ENCODE assay signal across 1 cellular context in genomic region chr2:121530563-121531334, GRCh38.
A peak's percentile ranks its signal among the peaks of the same experiment; 100 is the strongest.
TF ChIP-seq lines count a peak whose summit lies in the region.

Gene RNU4ATAC (plus strand): TSS chr2:121530880.

TF ChIP-seq in SK-N-SH, 30 proteins besides CTCF, POLR2A, EP300 and RAD21 (continued from another document):
- TF ChIP-seq FOXM1 (IDR thresholded peaks at IDR 0.05; ENCODE audit: low read depth) (peak; percentile 91), GABPA (IDR thresholded peaks at IDR 0.05; ENCODE audit: low read depth) (0 out of 2 replicates have a peak, but pooled peaks have one; percentile 38), TEAD4 (IDR thresholded peaks at IDR 0.05; ENCODE audit: borderline replicate concordance, insufficient read depth) (peak; percentile 80), POLR2AphosphoS5 (IDR thresholded peaks at IDR 0.05; ENCODE audit: low read depth, low read length) (peak; percentile 100), SMC3 (IDR thresholded peaks at IDR 0.05; ENCODE audit: low read depth, low read length) (peak; percentile 38; the same call in 1 of the 2 replicates), USF2 (IDR thresholded peaks at IDR 0.05; ENCODE audit: borderline replicate concordance, low read depth, low read length) (no peak), NFIC (IDR thresholded peaks at IDR 0.05; ENCODE audit: borderline replicate concordance) (peak; percentile 30; the same call in 1 of the 2 replicates), CHD2 (IDR thresholded peaks at IDR 0.05; ENCODE audit: low read length, partially characterized antibody) (peak; percentile 91), USF1 (IDR thresholded peaks at IDR 0.05; ENCODE audit: borderline replicate concordance, low read depth) (0 out of 2 replicates have a peak, but pooled peaks have one; percentile 9), GATA2 (CRISPR knock-in tag; IDR thresholded peaks at IDR 0.05) (peak; percentile 32; the same call in 1 of the 2 replicates), IRF3 (IDR thresholded peaks at IDR 0.05; ENCODE audit: low read depth, low read length) (no peak), JUND (IDR thresholded peaks at IDR 0.05) (peak; percentile 79), FOSL2 (IDR thresholded peaks at IDR 0.05; ENCODE audit: borderline replicate concordance, low read depth) (peak; percentile 76), ZBTB33 (IDR thresholded peaks at IDR 0.05; ENCODE audit: borderline replicate concordance, low read depth) (peak; percentile 95), PBX3 (IDR thresholded peaks at IDR 0.05) (peak; percentile 81)
TF ChIP-seq in SK-N-SH: peak in this region for 25.
